ENCODE assay signal across 18 cellular contexts in genomic region chr20:35849726-35850125, GRCh38.
DNase-seq lines count a peak whose midpoint lies in the region; ATAC-seq and TF ChIP-seq lines count a peak whose summit lies in the region.
"Had no signal": no experiment of that assay in that cellular context is flagged by ENCODE, and none has a peak within 500 bp of the region (broad histone marks: within the 10 kb centered on the region; RNA-seq: fewer than 3 reads in every experiment).

No MANE protein-coding gene starts in this region.

- intact Hi-C loops in CD8-positive, alpha-beta T cell (cut with DNase I, micrococcal nuclease): no loop called here
- intact Hi-C loops in posterior cingulate gyrus (cut with DNase I): no loop called here

- CTCF ChIA-PET in CD8-positive, alpha-beta T cell (lab: Charles Lee): interaction anchor here (0.6 to 1.4 kb wide), 5 partner anchors 33 to 386 kb away, joined by 3 to 4 read pairs (median 3); no protein-coding TSS in a partner anchor

- H3K36me3 ChIP-seq in CD8-positive, alpha-beta T cell (ENCODE audit: insufficient read depth, low read length): peaks cover 17% of the 10 kb centered on the region

- H3K36me3 Mint-ChIP-seq in CD8-positive, alpha-beta T cell: peaks cover 78% of the 10 kb centered on the region

- H3K4me1 ChIP-seq in CD8-positive, alpha-beta T cell (ENCODE audit: insufficient read depth, low read length): no peaks in the 10 kb centered on the region

- H3K27me3 ChIP-seq in CD8-positive, alpha-beta T cell (ENCODE audit: insufficient read depth, low read length): no peaks in the 10 kb centered on the region

- no peak overlapping the region for H3K27ac ChIP-seq in CD8-positive, alpha-beta T cell (ENCODE audit: low read depth, low read length)
- peak overlapping the region; percentile 33 to 45 for H3K27ac ChIP-seq in coronary artery
- H3K27ac ChIP-seq: C4-2B, PC-9 had no signal

- H3K9me3 ChIP-seq in CD8-positive, alpha-beta T cell (ENCODE audit: low read length): no peaks in the 10 kb centered on the region

- no peaks in the 10 kb centered on the region for H3K9me3 Mint-ChIP-seq in CD8-positive, alpha-beta T cell
- H3K9me3 Mint-ChIP-seq: activated naive CD4-positive, alpha-beta T cell treated with anti-CD3 and anti-CD28 coated beads, Interleukin-2, amount 50 U/mL, for 24 hours; dendritic cell treated with granulocyte-macrophage colony-stimulating factor and Interleukin-4, amounts not matched to agents 40 ng/mL and 50 ng/mL, for 4 days had no signal

- POLR2A ChIA-PET in CD8-positive, alpha-beta T cell (lab: Charles Lee): interaction anchor here (0.6 to 1.5 kb wide), 2 partner anchors 9 to 1394 kb away, joined by 3 to 5 read pairs; no protein-coding TSS in a partner anchor

- no peak for DNase-seq in CD8-positive, alpha-beta T cell
- DNase-seq in NCI-H82 treated with DMSO at 0.1 percent for 48 hours (lab: John Stamatoyannopoulos, UW; ENCODE audit: unreplicated experiment): peak; percentile 71
- DNase-seq in coronary artery (ENCODE audit: low spot score): no peak
- peak in 8 of 10 donors; percentile 26 to 93 (median 54) for DNase-seq in posterior cingulate gyrus
- DNase-seq in NOMO-1 (lab: John Stamatoyannopoulos, UW; ENCODE audit: unreplicated experiment in 2 of 2): no peak
- DNase-seq in T1000 (lab: John Stamatoyannopoulos, UW): no peak
- DNase-seq in HuH-7 (ENCODE audit: low spot score): no peak
- DNase-seq: activated CD4-positive, alpha-beta T cell treated with anti-CD3 and anti-CD28 coated beads, Interleukin-2, amount 50 U/mL, for 4 hours; GDM1; H7; NCI-H226; PC-9; stimulated activated naive CD4-positive, alpha-beta T cell; T-helper 2 cell had no signal

- peak overlapping the region; percentile 63 for H3K27ac Mint-ChIP-seq in CD8-positive, alpha-beta T cell
- H3K27ac Mint-ChIP-seq: dendritic cell treated with granulocyte-macrophage colony-stimulating factor and Interleukin-4, amounts not matched to agents 40 ng/mL and 50 ng/mL, for 4 days had no signal

- no peak overlapping the region for H3K4me3 ChIP-seq in CD8-positive, alpha-beta T cell (ENCODE audit: low read depth, low read length)
- H3K4me3 ChIP-seq in coronary artery: peak overlapping the region; percentile 6
- H3K4me3 ChIP-seq: PC-9 had no signal

- no peaks in the 10 kb centered on the region for H3K27me3 Mint-ChIP-seq in CD8-positive, alpha-beta T cell (ENCODE audit: low read depth)
- H3K27me3 Mint-ChIP-seq: activated naive CD4-positive, alpha-beta T cell treated with anti-CD3 and anti-CD28 coated beads, Interleukin-2, amount 50 U/mL, for 24 hours; dendritic cell treated with granulocyte-macrophage colony-stimulating factor and Interleukin-4, amounts not matched to agents 40 ng/mL and 50 ng/mL, for 4 days had no signal

- no peak for ATAC-seq in CD8-positive, alpha-beta T cell
- ATAC-seq in SK-N-SH treated with all-trans-retinoic acid at 6 μM for 48 hours: no peak

- no peak overlapping the region for H3K4me3 Mint-ChIP-seq in CD8-positive, alpha-beta T cell
- H3K4me3 Mint-ChIP-seq: activated naive CD4-positive, alpha-beta T cell treated with anti-CD3 and anti-CD28 coated beads, Interleukin-2, amount 50 U/mL, for 24 hours; dendritic cell treated with granulocyte-macrophage colony-stimulating factor and Interleukin-4, amounts not matched to agents 40 ng/mL and 50 ng/mL, for 4 days had no signal

- H3K4me1 Mint-ChIP-seq in CD8-positive, alpha-beta T cell (ENCODE audit: low read depth): peaks cover 31% of the 10 kb centered on the region

- no peak for TF ChIP-seq CTCF in CD8-positive, alpha-beta T cell (IDR thresholded peaks at IDR 0.05)
- TF ChIP-seq CTCF in coronary artery (IDR thresholded peaks at IDR 0.05): no peak

TF ChIP-seq in SK-N-SH treated with all-trans-retinoic acid at 6 μM for 48 hours, 23 proteins besides CTCF, POLR2A, EP300 and RAD21:
- TF ChIP-seq ZC3H10 (CRISPR knock-in tag; IDR thresholded peaks at IDR 0.05) (no peak), OSR1 (CRISPR knock-in tag; IDR thresholded peaks at IDR 0.05) (no peak), PATZ1 (CRISPR knock-in tag; IDR thresholded peaks at IDR 0.05; ENCODE audit: borderline replicate concordance) (no peak), CSRNP3 (CRISPR knock-in tag; IDR thresholded peaks at IDR 0.05) (no peak)
TF ChIP-seq in SK-N-SH treated with all-trans-retinoic acid at 6 μM for 48 hours: peak in this region for 0.

Comparison
In these comparisons a context has a peak if more than half of its experiments do, and no peak if none do; other contexts are left out.
1. DNase-seq: peak in NCI-H82 treated with DMSO at 0.1 percent for 48 hours (single experiment) and posterior cingulate gyrus (8 of 10); none in CD8-positive, alpha-beta T cell (0 of 7), coronary artery (single experiment), NOMO-1 (0 of 2), T1000 (single experiment) and HuH-7 (single experiment).